In genomic region chr1:186754542-186755150, GRCh38 we compare ENCODE assay signal across 12 cellular contexts.
"Had no signal": no experiment of that assay in that cellular context is flagged by ENCODE, and none has a peak within 500 bp of the region (broad histone marks: within the 10 kb centered on the region; RNA-seq: fewer than 3 reads in every experiment).

No MANE protein-coding gene starts in this region.

- H3K27ac ChIP-seq: coronary artery, left lung, ovary, upper lobe of left lung had no signal

- H3K27me3 ChIP-seq: left lung, ovary, upper lobe of left lung had no signal

- H3K9me3 ChIP-seq: left lung, ovary, upper lobe of left lung had no signal

- H3K36me3 ChIP-seq: left lung, ovary, upper lobe of left lung had no signal

- H3K4me1 ChIP-seq: left lung, upper lobe of left lung had no signal

- ATAC-seq: activated naive CD8-positive, alpha-beta T cell treated with anti-CD3 and anti-CD28 coated beads, Interleukin-2, amount 50 U/mL, for 24 hours; left lung had no signal

- DNase-seq: activated B cell treated with CpG ODN at 0.5 μM for 24 hours; activated CD4-positive, alpha-beta T cell treated with anti-CD3 and anti-CD28 coated beads, Interleukin-2, amount 10 ng/mL, durations not matched to agents 24 days and 14 days; activated naive CD4-positive, alpha-beta T cell; activated naive CD8-positive, alpha-beta T cell treated with anti-CD3 and anti-CD28 coated beads, Interleukin-2, amount 50 U/mL, for 24 hours; effector CD4-positive, alpha-beta T cell; islet precursor cell; left lung; mesendoderm; ovary; stimulated activated CD4-positive, alpha-beta T cell treated with anti-CD3 and anti-CD28 coated beads, Interleukin-2, amount 100 ng/mL, for 48 hours; upper lobe of left lung had no signal

- H3K4me3 ChIP-seq: coronary artery, left lung, ovary, upper lobe of left lung had no signal
